ENCODE assay signal across 20 cellular contexts in genomic region chr4:140839888-140840790, GRCh38.
DNase-seq lines count a peak whose midpoint lies in the region; ATAC-seq and TF ChIP-seq lines count a peak whose summit lies in the region.
"Had no signal": no experiment of that assay in that cellular context is flagged by ENCODE, and none has a peak within 500 bp of the region (broad histone marks: within the 10 kb centered on the region; RNA-seq: fewer than 3 reads in every experiment).

No MANE protein-coding gene starts in this region.

- H3K4me1 Mint-ChIP-seq in mesothelial cell of epicardium: peaks cover 35% of the 10 kb centered on the region
- H3K4me1 Mint-ChIP-seq in stimulated activated memory B cell treated with anti-CD40 and anti-IgM and Interleukin-4, amounts not matched to agents 10 μg/mL and 1 μg/mL and 100 μg/mL, for 72 hours: peaks cover 48% of the 10 kb centered on the region
- H3K4me1 Mint-ChIP-seq: activated naive CD8-positive, alpha-beta T cell treated with anti-CD3 and anti-CD28 coated beads for 36 hours; immature natural killer cell had no signal

- H3K27me3 ChIP-seq in esophagus (ENCODE audit: control insufficient read depth in 1 of 2, insufficient read depth in 2 of 2, low read length in 2 of 2): no peaks in the 10 kb centered on the region
- H3K27me3 ChIP-seq: cardiac muscle cell, heart right ventricle had no signal

- ATAC-seq in stimulated activated memory B cell treated with anti-CD40 and anti-IgM and Interleukin-4, amounts not matched to agents 10 μg/mL and 1 μg/mL and 100 μg/mL, for 72 hours: no peak
- ATAC-seq: activated T-cell treated with anti-CD3 and anti-CD28 coated beads, Interleukin-2, amount 50 U/mL, for 72 hours; natural killer cell treated with Interleukin-12 subunit alpha and Interleukin-12 subunit beta and Interleukin-15 and Interleukin-18, amount 100 ng/mL, for 72 hours had no signal

- DNase-seq in NCI-H82 treated with DMSO at 0.1 percent for 48 hours (lab: John Stamatoyannopoulos, UW; ENCODE audit: unreplicated experiment) (peak; percentile 7), mesothelial cell of epicardium (ENCODE audit: low spot score in 2 of 2, unreplicated experiment in 2 of 2) (no peak), pons (ENCODE audit: low spot score) (no peak), cerebellar nuclear complex (lab: John Stamatoyannopoulos, UW) (no peak), erythroblast (lab: John Stamatoyannopoulos, UW) (no peak), SK-N-DZ (ENCODE audit: low spot score) (no peak)
- DNase-seq: activated naive CD8-positive, alpha-beta T cell treated with anti-CD3 and anti-CD28 coated beads for 36 hours; activated T-cell treated with anti-CD3 and anti-CD28 coated beads, Interleukin-2, amount 50 U/mL, for 72 hours; COR-L47; effector CD4-positive, alpha-beta T cell; GM23248; heart right ventricle; immature natural killer cell; NCI-H2029 had no signal

- TF ChIP-seq POLR2A in erythroblast (IDR thresholded peaks at IDR 0.05; ENCODE audit: low read length): no peak

- H3K9me3 ChIP-seq in esophagus (ENCODE audit: control insufficient read depth in 2 of 2, insufficient read depth in 1 of 2, low read depth in 1 of 2, low read length in 1 of 2): no peaks in the 10 kb centered on the region
- H3K9me3 ChIP-seq: thoracic aorta had no signal

- H3K4me1 ChIP-seq in esophagus (ENCODE audit: control insufficient read depth in 2 of 2, insufficient read depth in 2 of 2, low read length in 1 of 2): no peaks in the 10 kb centered on the region

- no peaks in the 10 kb centered on the region for H3K27me3 Mint-ChIP-seq in mesothelial cell of epicardium (ENCODE audit: low read depth)
- H3K27me3 Mint-ChIP-seq in stimulated activated memory B cell treated with anti-CD40 and anti-IgM and Interleukin-4, amounts not matched to agents 10 μg/mL and 1 μg/mL and 100 μg/mL, for 72 hours: no peaks in the 10 kb centered on the region

- H3K27ac Mint-ChIP-seq in mesothelial cell of epicardium: peak overlapping the region; percentile 83
- H3K27ac Mint-ChIP-seq in stimulated activated memory B cell treated with anti-CD40 and anti-IgM and Interleukin-4, amounts not matched to agents 10 μg/mL and 1 μg/mL and 100 μg/mL, for 72 hours: peak overlapping the region; percentile 59
- H3K27ac Mint-ChIP-seq: activated naive CD8-positive, alpha-beta T cell treated with anti-CD3 and anti-CD28 coated beads for 36 hours; activated T-cell treated with anti-CD3 and anti-CD28 coated beads, Interleukin-2, amount 50 U/mL, for 72 hours; immature natural killer cell; natural killer cell treated with Interleukin-12 subunit alpha and Interleukin-12 subunit beta and Interleukin-15 and Interleukin-18, amount 100 ng/mL, for 72 hours had no signal

- peak overlapping the region; percentile 43 to 54 for H3K27ac ChIP-seq in esophagus (ENCODE audit: low read depth in 2 of 2, low read length in 1 of 2)
- H3K27ac ChIP-seq: cardiac muscle cell, GM23248, KMS-11, thoracic aorta had no signal

- H3K4me3 Mint-ChIP-seq in mesothelial cell of epicardium: no peak overlapping the region
- no peak overlapping the region for H3K4me3 Mint-ChIP-seq in stimulated activated memory B cell treated with anti-CD40 and anti-IgM and Interleukin-4, amounts not matched to agents 10 μg/mL and 1 μg/mL and 100 μg/mL, for 72 hours
- H3K4me3 Mint-ChIP-seq: activated naive CD8-positive, alpha-beta T cell treated with anti-CD3 and anti-CD28 coated beads for 36 hours; activated T-cell treated with anti-CD3 and anti-CD28 coated beads, Interleukin-2, amount 50 U/mL, for 72 hours; immature natural killer cell; natural killer cell treated with Interleukin-12 subunit alpha and Interleukin-12 subunit beta and Interleukin-15 and Interleukin-18, amount 100 ng/mL, for 72 hours had no signal

- H3K36me3 Mint-ChIP-seq in mesothelial cell of epicardium: peaks cover 4% of the 10 kb centered on the region
- H3K36me3 Mint-ChIP-seq in stimulated activated memory B cell treated with anti-CD40 and anti-IgM and Interleukin-4, amounts not matched to agents 10 μg/mL and 1 μg/mL and 100 μg/mL, for 72 hours: peaks cover 8% of the 10 kb centered on the region
- H3K36me3 Mint-ChIP-seq: activated naive CD8-positive, alpha-beta T cell treated with anti-CD3 and anti-CD28 coated beads for 36 hours; immature natural killer cell; natural killer cell treated with Interleukin-12 subunit alpha and Interleukin-12 subunit beta and Interleukin-15 and Interleukin-18, amount 100 ng/mL, for 72 hours had no signal

- H3K36me3 ChIP-seq in esophagus (ENCODE audit: control insufficient read depth in 2 of 2, insufficient read depth in 2 of 2, low read length in 1 of 2): no peaks in the 10 kb centered on the region
- H3K36me3 ChIP-seq: cardiac muscle cell, heart right ventricle, thoracic aorta had no signal

- no peak for TF ChIP-seq CTCF in mesothelial cell of epicardium (IDR thresholded peaks at IDR 0.05; ENCODE audit: unreplicated experiment)

- no peak overlapping the region for H3K4me3 ChIP-seq in esophagus (ENCODE audit: low read depth in 1 of 2, low read length in 2 of 2)
- H3K4me3 ChIP-seq: cardiac muscle cell, GM23248, heart right ventricle, thoracic aorta had no signal

- 30 to 39% methylated on average over 4 of the region's 4 CpGs for WGBS in esophagus, 2 donors

- H3K9me3 Mint-ChIP-seq in mesothelial cell of epicardium: peaks cover 17% of the 10 kb centered on the region
- peaks cover 8% of the 10 kb centered on the region for H3K9me3 Mint-ChIP-seq in stimulated activated memory B cell treated with anti-CD40 and anti-IgM and Interleukin-4, amounts not matched to agents 10 μg/mL and 1 μg/mL and 100 μg/mL, for 72 hours
- H3K9me3 Mint-ChIP-seq: activated naive CD8-positive, alpha-beta T cell treated with anti-CD3 and anti-CD28 coated beads for 36 hours; activated T-cell treated with anti-CD3 and anti-CD28 coated beads, Interleukin-2, amount 50 U/mL, for 72 hours; immature natural killer cell; natural killer cell treated with Interleukin-12 subunit alpha and Interleukin-12 subunit beta and Interleukin-15 and Interleukin-18, amount 100 ng/mL, for 72 hours had no signal
